Comparison of ENCODE assay signal across 1 cellular context in the genomic region with DNA sequence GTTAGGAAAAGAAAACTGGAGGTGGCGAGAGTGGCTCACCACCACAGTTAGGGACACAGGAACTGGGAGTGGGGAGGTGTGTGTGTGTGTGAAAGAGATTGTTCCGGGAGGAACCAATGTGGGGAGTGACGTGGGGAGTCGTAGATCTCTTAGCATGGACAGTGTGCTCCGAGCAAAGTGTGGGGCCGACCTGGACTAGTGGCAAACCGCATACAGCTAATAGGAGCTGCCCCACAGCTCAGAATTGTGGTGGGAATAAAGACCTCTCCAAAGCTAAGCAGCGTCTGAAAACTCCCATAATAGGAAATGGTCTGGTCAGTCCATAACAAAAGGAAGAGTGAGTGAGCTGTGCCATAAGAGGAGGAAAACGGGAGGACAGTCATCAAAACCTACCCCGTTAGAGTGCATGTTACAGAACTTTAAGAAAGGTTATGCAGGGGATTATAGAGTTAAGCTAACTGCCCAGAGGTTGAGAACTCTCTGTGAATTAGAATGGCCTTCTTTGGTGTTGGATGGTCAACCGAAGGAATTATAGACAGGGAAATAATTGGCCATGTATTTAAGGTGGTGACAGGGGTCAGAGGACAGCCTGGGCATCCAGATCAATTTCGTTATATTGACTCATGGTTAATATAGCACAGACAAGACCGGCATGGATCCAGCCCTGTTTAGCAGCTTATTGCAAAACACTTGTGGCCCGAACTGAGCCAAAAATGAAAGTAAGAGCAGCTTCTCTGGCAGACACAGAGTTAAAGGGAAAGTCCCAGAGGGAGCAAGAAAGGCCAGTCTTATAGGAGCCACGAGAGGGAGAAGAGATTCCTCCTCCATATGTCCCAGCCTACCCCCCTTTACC.
TF ChIP-seq lines count a peak whose summit lies in the region.

No MANE protein-coding gene starts in this region.

TF ChIP-seq in GM12878, 131 proteins besides CTCF, POLR2A, EP300 and RAD21 (continued from another document):
- TF ChIP-seq, protein P1, sequence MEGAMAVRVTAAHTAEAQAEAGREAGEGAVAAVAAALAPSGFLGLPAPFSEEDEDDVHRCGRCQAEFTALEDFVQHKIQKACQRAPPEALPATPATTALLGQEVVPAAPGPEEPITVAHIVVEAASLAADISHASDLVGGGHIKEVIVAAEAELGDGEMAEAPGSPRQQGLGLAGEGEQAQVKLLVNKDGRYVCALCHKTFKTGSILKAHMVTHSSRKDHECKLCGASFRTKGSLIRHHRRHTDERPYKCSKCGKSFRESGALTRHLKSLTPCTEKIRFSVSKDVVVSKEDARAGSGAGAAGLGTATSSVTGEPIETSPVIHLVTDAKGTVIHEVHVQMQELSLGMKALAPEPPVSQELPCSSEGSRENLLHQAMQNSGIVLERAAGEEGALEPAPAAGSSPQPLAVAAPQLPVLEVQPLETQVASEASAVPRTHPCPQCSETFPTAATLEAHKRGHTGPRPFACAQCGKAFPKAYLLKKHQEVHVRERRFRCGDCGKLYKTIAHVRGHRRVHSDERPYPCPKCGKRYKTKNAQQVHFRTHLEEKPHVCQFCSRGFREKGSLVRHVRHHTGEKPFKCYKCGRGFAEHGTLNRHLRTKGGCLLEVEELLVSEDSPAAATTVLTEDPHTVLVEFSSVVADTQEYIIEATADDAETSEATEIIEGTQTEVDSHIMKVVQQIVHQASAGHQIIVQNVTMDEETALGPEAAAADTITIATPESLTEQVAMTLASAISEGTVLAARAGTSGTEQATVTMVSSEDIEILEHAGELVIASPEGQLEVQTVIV (IDR thresholded peaks at IDR 0.05; ENCODE audit: borderline replicate concordance, partially characterized antibody), result no peak
- TF ChIP-seq, protein P2, sequence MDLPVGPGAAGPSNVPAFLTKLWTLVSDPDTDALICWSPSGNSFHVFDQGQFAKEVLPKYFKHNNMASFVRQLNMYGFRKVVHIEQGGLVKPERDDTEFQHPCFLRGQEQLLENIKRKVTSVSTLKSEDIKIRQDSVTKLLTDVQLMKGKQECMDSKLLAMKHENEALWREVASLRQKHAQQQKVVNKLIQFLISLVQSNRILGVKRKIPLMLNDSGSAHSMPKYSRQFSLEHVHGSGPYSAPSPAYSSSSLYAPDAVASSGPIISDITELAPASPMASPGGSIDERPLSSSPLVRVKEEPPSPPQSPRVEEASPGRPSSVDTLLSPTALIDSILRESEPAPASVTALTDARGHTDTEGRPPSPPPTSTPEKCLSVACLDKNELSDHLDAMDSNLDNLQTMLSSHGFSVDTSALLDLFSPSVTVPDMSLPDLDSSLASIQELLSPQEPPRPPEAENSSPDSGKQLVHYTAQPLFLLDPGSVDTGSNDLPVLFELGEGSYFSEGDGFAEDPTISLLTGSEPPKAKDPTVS (IDR thresholded peaks at IDR 0.05; ENCODE audit: low read depth, low read length), result no peak
- TF ChIP-seq CBX5 (IDR thresholded peaks at IDR 0.05; ENCODE audit: low read depth), result no peak
- no peak for TF ChIP-seq ZNF384 (IDR thresholded peaks at IDR 0.05; ENCODE audit: borderline replicate concordance, low read depth, low read length)
- no peak for TF ChIP-seq STAT3 (IDR thresholded peaks at IDR 0.05; ENCODE audit: low read depth, low read length)
- no peak for TF ChIP-seq NR2C2 (IDR thresholded peaks at IDR 0.05; ENCODE audit: borderline replicate concordance, control insufficient read depth, insufficient read length, low read depth)
- TF ChIP-seq IRF4 (IDR thresholded peaks at IDR 0.05; ENCODE audit: low read depth, low read length), result no peak
- no peak for TF ChIP-seq ZSCAN29 (IDR thresholded peaks at IDR 0.05)
- TF ChIP-seq BCL11A (IDR thresholded peaks at IDR 0.05; ENCODE audit: low read depth, low read length), result no peak
- TF ChIP-seq SREBF2 (IDR thresholded peaks at IDR 0.05; ENCODE audit: low read length), result no peak
- TF ChIP-seq, protein P3, sequence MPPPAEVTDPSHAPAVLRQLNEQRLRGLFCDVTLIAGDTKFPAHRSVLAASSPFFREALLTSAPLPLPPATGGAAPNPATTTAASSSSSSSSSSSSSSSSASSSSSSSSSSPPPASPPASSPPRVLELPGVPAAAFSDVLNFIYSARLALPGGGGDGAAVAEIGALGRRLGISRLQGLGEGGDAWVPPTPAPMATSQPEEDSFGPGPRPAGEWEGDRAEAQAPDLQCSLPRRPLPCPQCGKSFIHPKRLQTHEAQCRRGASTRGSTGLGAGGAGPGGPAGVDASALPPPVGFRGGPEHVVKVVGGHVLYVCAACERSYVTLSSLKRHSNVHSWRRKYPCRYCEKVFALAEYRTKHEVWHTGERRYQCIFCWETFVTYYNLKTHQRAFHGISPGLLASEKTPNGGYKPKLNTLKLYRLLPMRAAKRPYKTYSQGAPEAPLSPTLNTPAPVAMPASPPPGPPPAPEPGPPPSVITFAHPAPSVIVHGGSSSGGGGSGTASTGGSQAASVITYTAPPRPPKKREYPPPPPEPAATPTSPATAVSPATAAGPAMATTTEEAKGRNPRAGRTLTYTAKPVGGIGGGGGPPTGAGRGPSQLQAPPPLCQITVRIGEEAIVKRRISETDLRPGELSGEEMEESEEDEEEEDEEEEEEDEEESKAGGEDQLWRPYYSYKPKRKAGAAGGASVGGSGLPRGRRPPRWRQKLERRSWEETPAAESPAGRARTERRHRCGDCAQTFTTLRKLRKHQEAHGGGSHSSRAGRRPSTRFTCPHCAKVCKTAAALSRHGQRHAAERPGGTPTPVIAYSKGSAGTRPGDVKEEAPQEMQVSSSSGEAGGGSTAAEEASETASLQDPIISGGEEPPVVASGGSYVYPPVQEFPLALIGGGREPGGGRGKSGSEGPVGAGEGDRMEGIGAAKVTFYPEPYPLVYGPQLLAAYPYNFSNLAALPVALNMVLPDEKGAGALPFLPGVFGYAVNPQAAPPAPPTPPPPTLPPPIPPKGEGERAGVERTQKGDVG (CRISPR knock-in tag; IDR thresholded peaks at IDR 0.05), result no peak
- no peak for TF ChIP-seq NR2F1 (conservative IDR thresholded peaks at IDR 0.05)
